ENCODE assay signal across 9 cellular contexts in the genomic region with DNA sequence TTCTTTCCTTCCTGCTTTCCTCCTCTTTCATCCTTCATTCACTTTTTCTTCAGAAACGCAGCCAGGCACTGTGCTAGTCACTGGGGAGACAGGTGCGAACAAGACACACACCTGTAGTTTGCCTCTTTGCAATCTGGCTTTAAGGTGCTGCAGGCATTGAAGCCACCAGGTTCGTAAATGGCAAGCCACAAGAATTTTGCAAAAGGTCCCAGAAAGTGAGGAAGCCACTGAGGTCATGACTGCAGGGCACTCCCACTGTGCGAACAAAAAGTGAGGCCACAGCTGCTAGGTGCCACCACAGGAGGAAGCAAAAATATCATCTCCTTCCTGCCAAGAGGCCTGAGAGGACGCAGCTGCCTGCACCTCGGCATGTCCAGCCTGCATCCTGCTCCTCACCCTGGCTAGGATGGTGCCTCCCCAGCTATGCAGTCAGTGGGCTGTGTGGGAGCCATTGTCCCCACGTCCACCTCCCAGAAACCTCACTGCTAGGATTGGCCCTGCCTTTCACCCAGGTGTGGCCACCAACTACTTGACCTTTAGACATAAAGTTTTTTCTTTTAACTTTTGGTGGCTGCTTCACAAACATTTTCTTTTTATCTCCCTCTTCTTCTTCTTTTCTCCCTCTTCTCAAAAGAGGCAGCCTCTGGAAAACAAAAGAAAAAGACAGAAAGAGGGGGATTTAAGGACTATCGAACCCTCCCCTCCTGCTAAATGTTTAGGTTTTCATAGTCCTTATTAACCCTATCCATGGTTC.
DNase-seq lines count a peak whose midpoint lies in the region; ATAC-seq, FAIRE-seq and TF ChIP-seq lines count a peak whose summit lies in the region.
"Had no signal": no experiment of that assay in that cellular context is flagged by ENCODE, and none has a peak within 500 bp of the region (broad histone marks: within the 10 kb centered on the region; RNA-seq: fewer than 3 reads in every experiment).

No MANE protein-coding gene starts in this region.

- DNase-seq in T-cell (peak; percentile 31 to 85 (median 68)), astrocyte (ENCODE audit: low read depth) (no peak), NCI-H2107 treated with DMSO at 0.1 percent for 48 hours (lab: John Stamatoyannopoulos, UW; ENCODE audit: unreplicated experiment) (no peak), endodermal cell (no peak), hypothalamus (lab: John Stamatoyannopoulos, UW) (no peak)
- peak; percentile 38 for DNase-seq in stimulated activated CD4-positive, alpha-beta T cell treated with anti-CD3 and anti-CD28 coated beads, Interleukin-4, amount 100 ng/mL, for 24 hours

- TF ChIP-seq CTCF in astrocyte (IDR thresholded peaks at IDR 0.05; ENCODE audit: insufficient read depth, low read depth, low read length) (no peak), endodermal cell (conservative IDR thresholded peaks at IDR 0.05) (no peak)

- H3K9ac ChIP-seq in astrocyte (ENCODE audit: low read length) (no peak overlapping the region), endodermal cell (ENCODE audit: extremely low read depth, low read length, poor library complexity, severe bottlenecking) (no peak overlapping the region)

- H3K27ac ChIP-seq in astrocyte (ENCODE audit: low read depth, low read length) (no peak overlapping the region), endodermal cell (ENCODE audit: low read depth, low read length) (no peak overlapping the region)
- H3K27ac ChIP-seq: SK-N-MC had no signal

- CTCF ChIA-PET in T-cell (lab: Charles Lee), result interaction anchor here in 1 of 2 donors (1.1 to 2.1 kb wide), 2 partner anchors 31 to 33 kb away, joined by 5 to 7 read pairs; no protein-coding TSS in a partner anchor

- no peaks in the 10 kb centered on the region for H3K79me2 ChIP-seq in astrocyte (ENCODE audit: insufficient read depth, low read length)

- H3K4me3 ChIP-seq in astrocyte (ENCODE audit: insufficient read depth, low read depth, low read length) (no peak overlapping the region), endodermal cell (ENCODE audit: low read length) (no peak overlapping the region)
- H3K4me3 ChIP-seq: SK-N-MC had no signal

- no peaks in the 10 kb centered on the region for H4K20me1 ChIP-seq in astrocyte (ENCODE audit: insufficient read depth, low read length)

- WGBS in endodermal cell (ENCODE audit: insufficient coverage in 1 of 2, insufficient read length in 1 of 2), 2 experiments, result 91 to 93% methylated on average over 6 to 8 of the region's 8 CpGs

- H3K4me1 ChIP-seq in astrocyte (ENCODE audit: insufficient read depth, low read length) (no peaks in the 10 kb centered on the region), endodermal cell (ENCODE audit: control insufficient read depth, insufficient read depth, low read length) (no peaks in the 10 kb centered on the region)

- peak overlapping the region; percentile 62 to 74 (median 70) for H3K4me3 Mint-ChIP-seq in T-cell
- no peak overlapping the region for H3K4me3 Mint-ChIP-seq in astrocyte (ENCODE audit: unreplicated experiment)
- H3K4me3 Mint-ChIP-seq in endodermal cell, result no peak overlapping the region

- POLR2A ChIA-PET in T-cell (lab: Charles Lee), result interaction anchor here in 1 of 2 donors (0.5 to 1.3 kb wide), 3 partner anchors 27 to 103 kb away, joined by 4 to 6 read pairs (median 5); no protein-coding TSS in a partner anchor

- H3K4me2 ChIP-seq in astrocyte (ENCODE audit: low read length), result no peak overlapping the region

- no peaks in the 10 kb centered on the region for H3K36me3 Mint-ChIP-seq in T-cell
- no peaks in the 10 kb centered on the region for H3K36me3 Mint-ChIP-seq in astrocyte (ENCODE audit: low read depth, unreplicated experiment)
- no peaks in the 10 kb centered on the region for H3K36me3 Mint-ChIP-seq in endodermal cell (ENCODE audit: low read depth)

- FAIRE-seq in astrocyte (lab: Jason Lieb, UNC), result no peak

- H3K9me3 Mint-ChIP-seq in T-cell (no peaks in the 10 kb centered on the region), astrocyte (ENCODE audit: unreplicated experiment) (peaks cover 3% of the 10 kb centered on the region), endodermal cell (no peaks in the 10 kb centered on the region)

- no peaks in the 10 kb centered on the region for H3K27me3 Mint-ChIP-seq in T-cell
- H3K27me3 Mint-ChIP-seq in astrocyte (ENCODE audit: low read depth, unreplicated experiment), result no peaks in the 10 kb centered on the region
- H3K27me3 Mint-ChIP-seq in endodermal cell (ENCODE audit: insufficient read depth), result no peaks in the 10 kb centered on the region

- H3K9me3 ChIP-seq in astrocyte (ENCODE audit: insufficient read depth, low read depth, low read length) (no peaks in the 10 kb centered on the region), endodermal cell (ENCODE audit: control insufficient read depth, low read length) (peaks cover 7% of the 10 kb centered on the region)

- H3K27ac Mint-ChIP-seq in T-cell (peak overlapping the region; percentile 94 to 99), astrocyte (ENCODE audit: unreplicated experiment) (peak overlapping the region; percentile 83), endodermal cell (no peak overlapping the region)

- H3K4me1 Mint-ChIP-seq in T-cell, result peaks cover 77 to 84% (median 82%) of the 10 kb centered on the region in 3 donors
- peaks cover 2% of the 10 kb centered on the region for H3K4me1 Mint-ChIP-seq in astrocyte (ENCODE audit: low read depth, unreplicated experiment)
- H3K4me1 Mint-ChIP-seq in endodermal cell, result no peaks in the 10 kb centered on the region

- H3K36me3 ChIP-seq in astrocyte (ENCODE audit: insufficient read depth, low read length) (no peaks in the 10 kb centered on the region), endodermal cell (ENCODE audit: control insufficient read depth, insufficient read depth, low read length) (no peaks in the 10 kb centered on the region)

- H3K27me3 ChIP-seq in astrocyte (ENCODE audit: insufficient read depth, low read length), result no peaks in the 10 kb centered on the region
- H3K27me3 ChIP-seq in endodermal cell (ENCODE audit: control insufficient read depth, insufficient read depth, low read length, poor library complexity, severe bottlenecking), result no peaks in the 10 kb centered on the region

- peak; percentile 57 for ATAC-seq in GM19035 (IDR thresholded peaks at IDR 0.05; ENCODE audit: unreplicated experiment)
- ATAC-seq in HG03139 (IDR thresholded peaks at IDR 0.05; ENCODE audit: unreplicated experiment), result peak; percentile 74
- ATAC-seq in T-cell (replicated peaks in 1 of 4), result peak; percentile 74 to 80 (median 76)

- H2AFZ ChIP-seq in astrocyte (ENCODE audit: low read depth, low read length), result no peak overlapping the region

Comparison
In these comparisons a context has a peak if more than half of its experiments do, and no peak if none do; other contexts are left out.
1. DNase-seq: peak in T-cell (34 of 34) and stimulated activated CD4-positive, alpha-beta T cell treated with anti-CD3 and anti-CD28 coated beads, Interleukin-4, amount 100 ng/mL, for 24 hours (single experiment); none in astrocyte (single experiment), NCI-H2107 treated with DMSO at 0.1 percent for 48 hours (single experiment), endodermal cell (single experiment) and hypothalamus (0 of 51).
2. H3K4me3 Mint-ChIP-seq: peak in T-cell (3 of 3); none in astrocyte (single experiment) and endodermal cell (single experiment).
3. Peak in every context shown above with its lines, with median percentiles within 50 percentile points of each other: ATAC-seq.